In the genomic region with DNA sequence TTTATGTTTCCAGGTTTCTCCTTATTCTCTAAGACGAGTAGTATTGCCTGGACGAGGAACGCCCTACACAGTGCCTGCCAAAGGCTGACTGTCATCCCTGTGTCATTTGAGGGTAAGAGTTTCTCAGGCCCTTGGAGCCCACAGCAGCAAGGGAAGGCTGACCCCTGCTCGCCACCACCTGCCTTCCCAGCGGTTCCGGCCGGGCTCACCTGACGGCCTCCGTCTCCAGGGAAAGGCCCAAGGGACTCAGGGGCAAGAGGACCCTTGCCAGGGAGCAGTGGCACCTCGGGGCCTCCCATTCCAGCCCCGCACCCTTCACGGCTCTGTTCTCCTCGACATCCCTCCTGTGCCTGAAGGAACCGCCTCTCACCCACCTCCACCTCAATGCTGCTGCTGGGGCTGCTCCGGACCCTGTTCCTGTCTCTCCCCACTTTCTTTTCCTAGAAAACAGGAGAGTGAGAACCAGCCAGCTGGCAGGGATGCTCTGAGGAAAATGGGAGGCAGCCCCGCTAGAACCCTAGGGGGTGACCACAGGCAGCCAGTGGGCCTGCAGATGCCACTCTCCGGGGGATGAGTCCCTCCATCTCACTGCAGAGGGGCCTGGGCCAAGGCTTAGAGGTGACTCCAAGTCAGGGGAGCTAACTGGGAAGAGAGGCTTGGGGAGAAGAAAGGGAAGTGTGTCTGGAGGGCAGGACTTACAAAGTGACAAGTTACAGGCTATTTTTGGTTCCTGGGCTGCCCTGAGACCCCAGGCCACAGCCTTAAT, we compare ENCODE assay signal across 11 cellular contexts. TPM values are rescaled to one million over a fixed set of nuclear protein-coding genes. Genes with fewer than 3 reads are reported as not detected.
A peak's percentile ranks its signal among the peaks of the same experiment; 100 is the strongest.
DNase-seq lines count a peak whose midpoint lies in the region; ATAC-seq and TF ChIP-seq lines count a peak whose summit lies in the region.
"Had no signal": no experiment of that assay in that cellular context is flagged by ENCODE, and none has a peak within 500 bp of the region (broad histone marks: within the 10 kb centered on the region; RNA-seq: fewer than 3 reads in every experiment).

No MANE protein-coding gene starts in this region.

- WGBS in adipose tissue, 3 donors, result 59 to 77% (median 70%) methylated on average over 16 to 17 of the region's 17 CpGs

- H3K27me3 Mint-ChIP-seq in stimulated activated naive B cell treated with anti-CD40 and anti-IgM and Interleukin-4, amounts not matched to agents 10 μg/mL and 1 μg/mL and 100 μg/mL, for 72 hours, result peaks cover 42 to 49% of the 10 kb centered on the region in 2 donors

- ATAC-seq in left lung (no peak), HG03342 (IDR thresholded peaks at IDR 0.05; ENCODE audit: unreplicated experiment) (no peak), omental fat pad (ENCODE audit: low FRiP score) (no peak)
- ATAC-seq in stimulated activated naive B cell treated with anti-CD40 and anti-IgM and Interleukin-4, amounts not matched to agents 10 μg/mL and 1 μg/mL and 100 μg/mL, for 72 hours (replicated peaks), result no peak

- peaks cover 6 to 30% of the 10 kb centered on the region in 2 donors for H3K4me1 ChIP-seq in left lung

- intact Hi-C loops in left lung (cut with DNase I), result no loop called here

- H3K9me3 ChIP-seq in left lung, result no peaks in the 10 kb centered on the region

- peaks cover 10 to 13% of the 10 kb centered on the region in 2 donors for H3K4me1 Mint-ChIP-seq in stimulated activated naive B cell treated with anti-CD40 and anti-IgM and Interleukin-4, amounts not matched to agents 10 μg/mL and 1 μg/mL and 100 μg/mL, for 72 hours

- H3K27ac ChIP-seq in adipose tissue (ENCODE audit: low read depth, low read length) (peak overlapping the region; percentile 17), left lung (peak overlapping the region; percentile 65 to 86), skin epidermis (peak overlapping the region in 17 of 21 experiments; percentile 0 to 87 (median 70))

- TF ChIP-seq CTCF in left lung (IDR thresholded peaks at IDR 0.05) (no peak), omental fat pad (IDR thresholded peaks at IDR 0.05) (no peak)

- H3K9me3 Mint-ChIP-seq in stimulated activated naive B cell treated with anti-CD40 and anti-IgM and Interleukin-4, amounts not matched to agents 10 μg/mL and 1 μg/mL and 100 μg/mL, for 72 hours, result no peaks in the 10 kb centered on the region
- H3K9me3 Mint-ChIP-seq: activated CD4-positive, alpha-beta memory T cell treated with anti-CD3 and anti-CD28 coated beads for 36 hours had no signal

- H3K4me3 ChIP-seq in left lung (peak overlapping the region; percentile 46 to 55), skin epidermis (peak overlapping the region in 6 of 7 experiments; percentile 1 to 54 (median 30))

- H3K36me3 Mint-ChIP-seq in stimulated activated naive B cell treated with anti-CD40 and anti-IgM and Interleukin-4, amounts not matched to agents 10 μg/mL and 1 μg/mL and 100 μg/mL, for 72 hours, result no peaks in the 10 kb centered on the region
- H3K36me3 Mint-ChIP-seq: activated CD4-positive, alpha-beta memory T cell treated with anti-CD3 and anti-CD28 coated beads for 36 hours had no signal

- H3K4me3 Mint-ChIP-seq in stimulated activated naive B cell treated with anti-CD40 and anti-IgM and Interleukin-4, amounts not matched to agents 10 μg/mL and 1 μg/mL and 100 μg/mL, for 72 hours, result peak overlapping the region in 1 of 2 donors; percentile 78

- peaks cover 0 to 66% of the 10 kb centered on the region in 2 donors for H3K27me3 ChIP-seq in left lung

- H3K27ac Mint-ChIP-seq in stimulated activated naive B cell treated with anti-CD40 and anti-IgM and Interleukin-4, amounts not matched to agents 10 μg/mL and 1 μg/mL and 100 μg/mL, for 72 hours, result no peak overlapping the region
- H3K27ac Mint-ChIP-seq: activated CD4-positive, alpha-beta memory T cell treated with anti-CD3 and anti-CD28 coated beads for 36 hours had no signal

- DNase-seq in D341Med (ENCODE audit: low spot score) (peak; percentile 25), left lung (peak in 1 of 2 donors; percentile 65), omental fat pad (ENCODE audit: low spot score) (no peak), COLO829 (ENCODE audit: low spot score) (no peak)
- no peak for DNase-seq in stimulated activated naive B cell treated with anti-CD40 and anti-IgM and Interleukin-4, amounts not matched to agents 10 μg/mL and 1 μg/mL and 100 μg/mL, for 72 hours
- DNase-seq: activated CD4-positive, alpha-beta memory T cell treated with anti-CD3 and anti-CD28 coated beads for 36 hours; stimulated activated CD4-positive, alpha-beta T cell treated with anti-CD3 and anti-CD28 coated beads, Interleukin-1b, Interleukin-23, amount 100 ng/mL, for 48 hours had no signal

- H3K36me3 ChIP-seq in left lung, result no peaks in the 10 kb centered on the region

RNA-seq across cellular contexts. Expression of gene LIMS2, which starts 1.8 kb away (rescaled TPM):
- 100 to 1,000 TPM in 1 of 3 donors, 10 to 100 TPM in 1, 1 to 10 TPM in 1; 8.5 to 282 (median 64.9) TPM for polyA plus RNA-seq in adipose tissue
- total RNA-seq in left lung, result 100 to 1,000 TPM in 1 of 2 donors, 10 to 100 TPM in 1; 50.5 to 122 TPM
- 10 to 100 TPM in 3 of 4 donors, 1 to 10 TPM in 1; 9.7 to 97.3 (median 22.4) TPM for total RNA-seq in omental fat pad
- total RNA-seq: MCF 10A had no signal

RNA-seq across cellular contexts. Expression of gene GPR17, which starts 27.5 kb away (rescaled TPM):
- 1 to 10 TPM in 2 of 3 donors, under 1 TPM in 1; 0.10 to 2.4 (median 1.8) TPM for polyA plus RNA-seq in adipose tissue
- total RNA-seq in left lung (under 1 TPM; 0.24 to 0.26 TPM), omental fat pad (not detected)
- total RNA-seq: activated CD4-positive, alpha-beta memory T cell treated with anti-CD3 and anti-CD28 coated beads for 36 hours; MCF 10A had no signal

RNA-seq across cellular contexts. Expression of gene SFT2D3, which starts 27.8 kb away (rescaled TPM):
- polyA plus RNA-seq in adipose tissue, result 1 to 10 TPM; 2.8 to 4.8 (median 3.6) TPM
- total RNA-seq in left lung, result 1 to 10 TPM; 4.7 to 6.8 TPM
- 10 to 100 TPM in 1 of 4 donors, 1 to 10 TPM in 3; 4.4 to 11.7 (median 5.1) TPM for total RNA-seq in omental fat pad

Comparison
In these comparisons a context has a peak if more than half of its experiments do, and no peak if none do; other contexts are left out.
1. H3K27ac ChIP-seq: peak in every context shown above with its lines; median percentile 76 in left lung; 70 in skin epidermis; 17 in adipose tissue.